ENCODE assay signal across 8 cellular contexts in genomic region chrX:47217852-47218279, GRCh38. TPM values are rescaled to one million over a fixed set of nuclear protein-coding genes. Genes with fewer than 3 reads are reported as not detected.
DNase-seq lines count a peak whose midpoint lies in the region; ATAC-seq and TF ChIP-seq lines count a peak whose summit lies in the region.

No MANE protein-coding gene starts in this region.

- H3K9me1 ChIP-seq in IMR-90 (ENCODE audit: insufficient read depth, low read length), result peaks cover 26% of the 10 kb centered on the region

- H2BK20ac ChIP-seq in IMR-90 (ENCODE audit: low read depth, low read length), result peak overlapping the region; percentile 84

- peak overlapping the region; percentile 82 for H3K4me2 ChIP-seq in IMR-90 (ENCODE audit: low read depth, low read length)

- CTCF ChIA-PET in IMR-90 (lab: Yijun Ruan, JAX), result no interaction called here

- TF ChIP-seq RAD21 in IMR-90 (IDR thresholded peaks at IDR 0.05; ENCODE audit: low read length), result no peak

- peak overlapping the region; percentile 51 for H3K18ac ChIP-seq in IMR-90 (ENCODE audit: low read depth, low read length)

- DNase-seq in DMS 273 (lab: John Stamatoyannopoulos, UW; ENCODE audit: unreplicated experiment) (peak; percentile 100), IMR-90 (peak; percentile 98), OCI-M1 (lab: John Stamatoyannopoulos, UW) (peak; percentile 98), erythroblast (lab: John Stamatoyannopoulos, UW) (peak; percentile 95 to 96)
- peak; percentile 98 for DNase-seq in activated T-cell treated with anti-CD3 and anti-CD28 coated beads, Interleukin-2, amount 50 U/mL, for 24 hours
- DNase-seq in stimulated activated CD8-positive, alpha-beta memory T cell treated with anti-CD3 and anti-CD28 coated beads, Interleukin-4, amount 100 ng/mL, for 4 hours (ENCODE audit: low read depth in 2 of 2, low spot score in 1 of 2), result peak; percentile 83 to 99

- H3K4me3 Mint-ChIP-seq in activated T-cell treated with anti-CD3 and anti-CD28 coated beads, Interleukin-2, amount 50 U/mL, for 24 hours, result peak overlapping the region; percentile 90

- peak overlapping the region; percentile 98 for H3K14ac ChIP-seq in IMR-90 (replicated peaks; ENCODE audit: low read depth, low read length)

- H3K9me3 ChIP-seq in IMR-90 (ENCODE audit: control insufficient read depth, insufficient read depth, low read length), result no peaks in the 10 kb centered on the region
- H3K9me3 ChIP-seq in mucosa of rectum (ENCODE audit: control insufficient read depth in 2 of 2, low read length in 2 of 2), result no peaks in the 10 kb centered on the region

- peaks cover 83% of the 10 kb centered on the region for H4K20me1 ChIP-seq in IMR-90 (ENCODE audit: insufficient read depth, low read length)

- peak overlapping the region; percentile 80 for H4K91ac ChIP-seq in IMR-90 (ENCODE audit: insufficient read depth, low read depth, low read length)

- H3K27me3 ChIP-seq in IMR-90 (ENCODE audit: control insufficient read depth, insufficient read depth, low read length), result no peaks in the 10 kb centered on the region
- H3K27me3 ChIP-seq in mucosa of rectum (ENCODE audit: control insufficient read depth in 2 of 2, insufficient read depth in 2 of 2, low read length in 2 of 2), result no peaks in the 10 kb centered on the region

- peak overlapping the region; percentile 72 for H4K5ac ChIP-seq in IMR-90 (ENCODE audit: low read depth, low read length)

- H3K79me1 ChIP-seq in IMR-90 (ENCODE audit: low read depth in 1 of 2, low read length in 2 of 2), result peaks cover 0 to 34% of the 10 kb centered on the region in 2 experiments; a peak in 2 of 4 replicates

- peak overlapping the region; percentile 97; the same call in 1 of the 3 replicates for H2BK15ac ChIP-seq in IMR-90 (ENCODE audit: low read depth, low read length)

- H3K27ac ChIP-seq in IMR-90 (ENCODE audit: insufficient read depth, low read length), result peak overlapping the region; percentile 94
- peak overlapping the region; percentile 87 to 93 for H3K27ac ChIP-seq in mucosa of rectum (ENCODE audit: low read depth in 2 of 2, low read length in 2 of 2)

- H3K27me3 Mint-ChIP-seq in activated T-cell treated with anti-CD3 and anti-CD28 coated beads, Interleukin-2, amount 50 U/mL, for 24 hours, result no peaks in the 10 kb centered on the region

- peak overlapping the region; percentile 93 for H2BK120ac ChIP-seq in IMR-90 (ENCODE audit: low read depth, low read length)

- peak overlapping the region; percentile 96 for H3K4ac ChIP-seq in IMR-90 (ENCODE audit: low read depth, low read length)

- WGBS in IMR-90 (ENCODE audit: extremely low coverage in 2 of 2, insufficient read length in 1 of 2), 2 experiments, result 9% methylated on average over 17 of the region's 31 CpGs; no CpG with 5 or more reads in 1 of the 2 experiments

- POLR2A ChIA-PET in IMR-90 (lab: Charles Lee; ENCODE audit: unreplicated experiment), result interaction anchor here (1.1 kb wide), 1 partner anchor 16 kb away, joined by 4 read pairs; no protein-coding TSS in a partner anchor

- ATAC-seq in GM21529 (IDR thresholded peaks at IDR 0.05; ENCODE audit: unreplicated experiment), result peak; percentile 88
- peak; percentile 86 for ATAC-seq in IMR-90 (ENCODE audit: low read depth)

- H2BK5ac ChIP-seq in IMR-90 (ENCODE audit: low read depth, low read length, poor library complexity, severe bottlenecking), result peak overlapping the region; percentile 89

- BruUV-seq in IMR-90 (replicated peaks; lab: Mats Ljungman, UMichigan), result no TSS peak

- peaks cover 10% of the 10 kb centered on the region; the same call in 1 of the 2 replicates for H3K4me1 ChIP-seq in IMR-90 (ENCODE audit: control insufficient read depth, insufficient read depth, low read length)
- peaks cover 21 to 30% of the 10 kb centered on the region in 2 donors for H3K4me1 ChIP-seq in mucosa of rectum (ENCODE audit: control insufficient read depth in 2 of 2, insufficient read depth in 2 of 2, low read length in 2 of 2)

- TF ChIP-seq POLR2A in IMR-90 (IDR thresholded peaks at IDR 0.05; ENCODE audit: low read depth, low read length) (no peak), erythroblast (IDR thresholded peaks at IDR 0.05; ENCODE audit: low read length) (no peak)

- intact Hi-C loops in IMR-90 (cut with micrococcal nuclease), result loop anchor here (1.0 kb wide), 2 partner anchors 94 to 166 kb away; no protein-coding TSS in a partner anchor

- H3K36me3 ChIP-seq in IMR-90 (ENCODE audit: control insufficient read depth, insufficient read depth, low read length), result peaks cover 33% of the 10 kb centered on the region
- peaks cover 31 to 34% of the 10 kb centered on the region in 2 donors for H3K36me3 ChIP-seq in mucosa of rectum (ENCODE audit: control insufficient read depth in 2 of 2, insufficient read depth in 2 of 2, low read length in 2 of 2)

- H3K9me3 Mint-ChIP-seq in activated T-cell treated with anti-CD3 and anti-CD28 coated beads, Interleukin-2, amount 50 U/mL, for 24 hours, result no peaks in the 10 kb centered on the region

- H3K27ac Mint-ChIP-seq in activated T-cell treated with anti-CD3 and anti-CD28 coated beads, Interleukin-2, amount 50 U/mL, for 24 hours, result peak overlapping the region; percentile 99

- H2AK5ac ChIP-seq in IMR-90 (ENCODE audit: low read depth, low read length), result no peak overlapping the region

- peak overlapping the region; percentile 95 for H2AK9ac ChIP-seq in IMR-90 (replicated peaks; ENCODE audit: low read depth, low read length, poor library complexity)

- peak overlapping the region; percentile 90; the same call in 1 of the 2 replicates for H3K56ac ChIP-seq in IMR-90 (ENCODE audit: extremely low read depth, insufficient read depth, low read length)

- peak overlapping the region; percentile 89 for H3K23ac ChIP-seq in IMR-90 (ENCODE audit: low read depth, low read length)

- dilution Hi-C loops in IMR-90 (cut with HindIII; ENCODE audit: low sequenced_read_pairs, unreplicated experiment), result no loop called here

- H3K4me3 ChIP-seq in IMR-90 (ENCODE audit: insufficient read depth, low read depth, low read length), result peak overlapping the region; percentile 54
- peak overlapping the region; percentile 84 to 91 for H3K4me3 ChIP-seq in mucosa of rectum (ENCODE audit: low read length in 2 of 2)

- H3K9ac ChIP-seq in IMR-90 (ENCODE audit: low read depth, low read length), result peak overlapping the region; percentile 84
- H3K9ac ChIP-seq in mucosa of rectum (ENCODE audit: low read depth in 1 of 2, low read length in 2 of 2), result peak overlapping the region; percentile 78 to 88

- H4K8ac ChIP-seq in IMR-90 (ENCODE audit: low read depth in 2 of 2, low read length in 2 of 2), result peak overlapping the region; percentile 76 to 85; a peak in 3 of 4 replicates

- no peak for TF ChIP-seq CTCF in IMR-90 (conservative IDR thresholded peaks at IDR 0.05; ENCODE audit: low read depth, low read length)

- H3K36me3 Mint-ChIP-seq in activated T-cell treated with anti-CD3 and anti-CD28 coated beads, Interleukin-2, amount 50 U/mL, for 24 hours (ENCODE audit: low read depth), result peaks cover 77% of the 10 kb centered on the region

- peaks cover 44% of the 10 kb centered on the region for H3K4me1 Mint-ChIP-seq in activated T-cell treated with anti-CD3 and anti-CD28 coated beads, Interleukin-2, amount 50 U/mL, for 24 hours (ENCODE audit: low read depth)

- peak overlapping the region; percentile 93 for H2AFZ ChIP-seq in IMR-90 (replicated peaks; ENCODE audit: low read length, poor library complexity)

- in situ Hi-C loops in IMR-90 (cut with MboI; ENCODE audit: low sequenced_read_pairs), result loop anchor here (25.0 kb wide), 1 partner anchor 419 kb away; the partner anchor contains the start of gene CFP

TF ChIP-seq in IMR-90, 13 proteins besides CTCF, POLR2A, EP300 and RAD21 (continues in another document):
- no peak for TF ChIP-seq CHD1 (IDR thresholded peaks at IDR 0.05; ENCODE audit: low read depth, low read length)
- TF ChIP-seq SMC3 (IDR thresholded peaks at IDR 0.05; ENCODE audit: low read depth, low read length), result no peak
- TF ChIP-seq RCOR1 (IDR thresholded peaks at IDR 0.05; ENCODE audit: insufficient replicate concordance, low read length), result no peak
- peak; percentile 32; the same call in 1 of the 2 replicates for TF ChIP-seq MXI1 (IDR thresholded peaks at IDR 0.05; ENCODE audit: borderline replicate concordance, low read depth, low read length)
- TF ChIP-seq MAFK (IDR thresholded peaks at IDR 0.05; ENCODE audit: low read depth, low read length), result no peak
- TF ChIP-seq RFX5 (IDR thresholded peaks at IDR 0.05; ENCODE audit: low read depth, low read length), result no peak
- TF ChIP-seq, protein P1, sequence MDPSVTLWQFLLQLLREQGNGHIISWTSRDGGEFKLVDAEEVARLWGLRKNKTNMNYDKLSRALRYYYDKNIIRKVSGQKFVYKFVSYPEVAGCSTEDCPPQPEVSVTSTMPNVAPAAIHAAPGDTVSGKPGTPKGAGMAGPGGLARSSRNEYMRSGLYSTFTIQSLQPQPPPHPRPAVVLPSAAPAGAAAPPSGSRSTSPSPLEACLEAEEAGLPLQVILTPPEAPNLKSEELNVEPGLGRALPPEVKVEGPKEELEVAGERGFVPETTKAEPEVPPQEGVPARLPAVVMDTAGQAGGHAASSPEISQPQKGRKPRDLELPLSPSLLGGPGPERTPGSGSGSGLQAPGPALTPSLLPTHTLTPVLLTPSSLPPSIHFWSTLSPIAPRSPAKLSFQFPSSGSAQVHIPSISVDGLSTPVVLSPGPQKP (IDR thresholded peaks at IDR 0.05; ENCODE audit: borderline replicate concordance, low read depth, low read length), result no peak
- no peak for TF ChIP-seq USF2 (IDR thresholded peaks at IDR 0.05; ENCODE audit: low read depth, low read length)
- no peak for TF ChIP-seq FOS (IDR thresholded peaks at IDR 0.05; ENCODE audit: low read depth, low read length)

RNA-seq across cellular contexts. Expression of gene CDK16, which starts 0.6 kb away (rescaled TPM):
- total RNA-seq in IMR-90 (2012; rRNA removed), result 69.4 and 85.3 TPM in 2 replicates
- 106 and 116 TPM in 2 replicates for polyA plus RNA-seq in IMR-90 (2012; rRNA removed)
- 72.0 and 131 TPM in 2 replicates for polyA plus RNA-seq in IMR-90 (2012; cell fraction: cytosol; rRNA removed)
- polyA plus RNA-seq in IMR-90 (2012; cell fraction: nucleus; rRNA removed; ENCODE audit: low replicate concordance), result 187 and 297 TPM in 2 replicates

RNA-seq across cellular contexts. Expression of gene USP11, which starts 14.9 kb away (rescaled TPM):
- total RNA-seq in IMR-90 (2012; rRNA removed), result 50.5 and 59.7 TPM in 2 replicates
- polyA plus RNA-seq in IMR-90 (2012; rRNA removed), result 33.0 and 33.5 TPM in 2 replicates
- 18.8 and 25.3 TPM in 2 replicates for polyA plus RNA-seq in IMR-90 (2012; cell fraction: cytosol; rRNA removed)
- polyA plus RNA-seq in IMR-90 (2012; cell fraction: nucleus; rRNA removed; ENCODE audit: low replicate concordance), result 110 and 113 TPM in 2 replicates

RNA-seq across cellular contexts. Expression of gene UBA1, which starts 24.2 kb away (rescaled TPM):
- 256 and 299 TPM in 2 replicates for total RNA-seq in IMR-90 (2012; rRNA removed)
- polyA plus RNA-seq in IMR-90 (2012; rRNA removed), result 343 and 366 TPM in 2 replicates
- polyA plus RNA-seq in IMR-90 (2012; cell fraction: cytosol; rRNA removed), result 253 and 341 TPM in 2 replicates
- polyA plus RNA-seq in IMR-90 (2012; cell fraction: nucleus; rRNA removed; ENCODE audit: low replicate concordance), result 285 and 480 TPM in 2 replicates

Comparison
In these comparisons a context has a peak if more than half of its experiments do, and no peak if none do; other contexts are left out.
1. Peak in every context shown above with its lines: DNase-seq, ATAC-seq, H3K4me3 ChIP-seq and H3K27ac ChIP-seq.